In the genomic region with DNA sequence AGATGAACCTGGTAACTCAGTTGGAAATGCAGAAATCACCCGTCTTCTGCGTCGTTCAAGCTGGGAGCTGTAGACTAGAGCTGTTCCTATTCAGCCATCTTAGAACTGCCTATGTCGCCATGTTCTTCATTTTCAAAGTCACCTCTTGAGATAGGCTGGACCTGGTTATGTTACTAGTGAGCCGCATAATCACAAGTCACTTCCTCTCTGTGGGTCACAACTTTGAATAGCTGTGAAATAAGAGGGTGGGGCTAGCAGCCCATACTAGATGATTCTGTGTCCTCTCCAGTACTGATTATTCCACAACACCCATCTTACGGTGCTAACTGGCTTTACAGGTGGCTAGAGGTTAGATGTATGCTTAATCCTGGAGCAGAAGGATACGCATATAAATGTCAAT, we compare ENCODE assay signal across 26 cellular contexts.
"Had no signal": no experiment of that assay in that cellular context is flagged by ENCODE, and none has a peak within 500 bp of the region (broad histone marks: within the 10 kb centered on the region; RNA-seq: fewer than 3 reads in every experiment).

No MANE protein-coding gene starts in this region.

- H3K27ac ChIP-seq: colonic mucosa, esophagus squamous epithelium, parathyroid adenoma, right lobe of liver, testis, tibial artery had no signal

- H3K79me2 ChIP-seq: parathyroid adenoma had no signal

- H3K36me3 ChIP-seq: colonic mucosa, right lobe of liver had no signal

- H3K4me3 Mint-ChIP-seq: dendritic cell treated with granulocyte-macrophage colony-stimulating factor and Interleukin-4, amounts not matched to agents 40 ng/mL and 50 ng/mL, for 4 days; memory B cell; nephron progenitor cell; stimulated activated memory B cell treated with anti-CD40 and anti-IgM and Interleukin-4, amounts not matched to agents 10 μg/mL and 1 μg/mL and 100 μg/mL, for 72 hours; type B pancreatic cell had no signal

- H2AFZ ChIP-seq: parathyroid adenoma had no signal

- H3K9me3 ChIP-seq: colonic mucosa, esophagus squamous epithelium, right lobe of liver, testis, tibial artery had no signal

- H3K4me1 Mint-ChIP-seq: memory B cell; nephron progenitor cell; stimulated activated memory B cell treated with anti-CD40 and anti-IgM and Interleukin-4, amounts not matched to agents 10 μg/mL and 1 μg/mL and 100 μg/mL, for 72 hours had no signal

- H3K4me3 ChIP-seq: colonic mucosa, esophagus squamous epithelium, lung, right lobe of liver, smooth muscle cell, testis, tibial artery had no signal

- ATAC-seq: left lobe of liver; right lobe of liver; stimulated activated memory B cell treated with anti-CD40 and anti-IgM and Interleukin-4, amounts not matched to agents 10 μg/mL and 1 μg/mL and 100 μg/mL, for 72 hours; stimulated activated naive CD8-positive, alpha-beta T cell treated with anti-CD3 and anti-CD28 coated beads, Interleukin-15, Interleukin-2, amounts not matched to agents 100 U/mL and 50 U/mL, for 24 hours had no signal

- DNase-seq: central memory CD4-positive, alpha-beta T cell; colonic mucosa; effector CD8-positive, alpha-beta T cell; erythroblast; esophagus squamous epithelium; hypothalamus; kidney; nephron progenitor cell; occipital lobe; right lobe of liver; stimulated activated CD4-positive, alpha-beta T cell treated with anti-CD3 and anti-CD28 coated beads, Interleukin-12 subunit alpha, Interleukin-12 subunit beta, amount 100 ng/mL, for 4 hours; stimulated activated CD4-positive, alpha-beta T cell treated with anti-CD3 and anti-CD28 coated beads, Interleukin-1b, Interleukin-23, amount 100 ng/mL, for 48 hours; stimulated activated CD4-positive, alpha-beta T cell treated with anti-CD3 and anti-CD28 coated beads, Interleukin-4, amount 100 ng/mL, for 1 hour; stimulated activated naive CD8-positive, alpha-beta T cell treated with anti-CD3 and anti-CD28 coated beads, Interleukin-15, Interleukin-2, amounts not matched to agents 100 U/mL and 50 U/mL, for 24 hours; substantia nigra; testis; tibial artery had no signal

- H3K27me3 ChIP-seq: colonic mucosa, esophagus squamous epithelium, right lobe of liver, testis, tibial artery had no signal

- H3K27me3 Mint-ChIP-seq: dendritic cell treated with granulocyte-macrophage colony-stimulating factor and Interleukin-4, amounts not matched to agents 40 ng/mL and 50 ng/mL, for 4 days; memory B cell; progenitor cell of endocrine pancreas; stimulated activated memory B cell treated with anti-CD40 and anti-IgM and Interleukin-4, amounts not matched to agents 10 μg/mL and 1 μg/mL and 100 μg/mL, for 72 hours; type B pancreatic cell had no signal

- H3K4me2 ChIP-seq: smooth muscle cell had no signal

- H3K27ac Mint-ChIP-seq: dendritic cell treated with granulocyte-macrophage colony-stimulating factor and Interleukin-4, amounts not matched to agents 40 ng/mL and 50 ng/mL, for 4 days; nephron progenitor cell; progenitor cell of endocrine pancreas; stimulated activated memory B cell treated with anti-CD40 and anti-IgM and Interleukin-4, amounts not matched to agents 10 μg/mL and 1 μg/mL and 100 μg/mL, for 72 hours; type B pancreatic cell had no signal

- H3K4me1 ChIP-seq: colonic mucosa, esophagus squamous epithelium, parathyroid adenoma, right lobe of liver, testis, tibial artery had no signal
